1 cellular context compared by ENCODE assay signal in the genomic region with DNA sequence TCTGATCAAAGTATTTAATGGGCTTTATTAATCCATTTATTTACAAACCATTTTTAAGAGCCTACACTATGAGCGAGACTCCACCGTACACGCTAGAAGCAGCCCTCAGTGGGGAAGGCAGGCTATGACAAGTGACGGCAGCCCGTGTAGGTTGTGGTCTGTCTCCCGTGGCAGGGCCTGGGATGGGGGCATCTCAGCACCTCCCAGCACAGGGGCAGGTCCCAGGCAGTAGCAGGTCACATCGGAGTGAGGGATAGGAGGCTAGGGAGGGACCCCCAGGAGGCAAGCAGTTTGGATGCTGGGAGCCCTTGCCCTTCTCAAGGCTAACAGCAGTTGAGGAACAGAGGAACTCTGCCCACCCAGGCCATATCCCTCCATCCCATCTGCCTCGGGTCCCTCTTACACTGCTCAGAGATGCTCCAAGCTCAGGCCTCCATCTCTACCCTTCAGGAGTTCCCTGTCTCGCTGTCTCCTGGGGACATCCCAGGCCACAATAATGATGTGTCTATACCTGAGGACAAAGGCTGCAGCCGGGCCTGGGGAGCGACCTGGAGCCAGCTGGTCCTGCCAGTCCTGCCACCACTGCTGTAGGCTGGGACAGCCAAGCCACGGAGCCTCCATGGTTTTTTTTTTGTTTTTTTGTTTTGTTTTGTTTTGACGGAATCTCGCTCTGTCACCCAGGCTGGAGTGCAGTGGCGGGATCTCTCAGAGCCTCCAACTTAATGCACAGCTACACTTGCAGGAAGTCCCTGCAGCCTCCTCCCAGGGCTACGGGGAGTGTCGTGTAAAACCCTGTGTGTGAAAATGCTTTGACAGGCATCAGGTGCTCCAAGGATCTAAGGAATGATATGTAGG.
TF ChIP-seq lines count a peak whose summit lies in the region.

No MANE protein-coding gene starts in this region.

TF ChIP-seq in GM23338, 12 proteins besides CTCF, POLR2A, EP300 and RAD21 (continued from another document):
- TF ChIP-seq, protein P1, sequence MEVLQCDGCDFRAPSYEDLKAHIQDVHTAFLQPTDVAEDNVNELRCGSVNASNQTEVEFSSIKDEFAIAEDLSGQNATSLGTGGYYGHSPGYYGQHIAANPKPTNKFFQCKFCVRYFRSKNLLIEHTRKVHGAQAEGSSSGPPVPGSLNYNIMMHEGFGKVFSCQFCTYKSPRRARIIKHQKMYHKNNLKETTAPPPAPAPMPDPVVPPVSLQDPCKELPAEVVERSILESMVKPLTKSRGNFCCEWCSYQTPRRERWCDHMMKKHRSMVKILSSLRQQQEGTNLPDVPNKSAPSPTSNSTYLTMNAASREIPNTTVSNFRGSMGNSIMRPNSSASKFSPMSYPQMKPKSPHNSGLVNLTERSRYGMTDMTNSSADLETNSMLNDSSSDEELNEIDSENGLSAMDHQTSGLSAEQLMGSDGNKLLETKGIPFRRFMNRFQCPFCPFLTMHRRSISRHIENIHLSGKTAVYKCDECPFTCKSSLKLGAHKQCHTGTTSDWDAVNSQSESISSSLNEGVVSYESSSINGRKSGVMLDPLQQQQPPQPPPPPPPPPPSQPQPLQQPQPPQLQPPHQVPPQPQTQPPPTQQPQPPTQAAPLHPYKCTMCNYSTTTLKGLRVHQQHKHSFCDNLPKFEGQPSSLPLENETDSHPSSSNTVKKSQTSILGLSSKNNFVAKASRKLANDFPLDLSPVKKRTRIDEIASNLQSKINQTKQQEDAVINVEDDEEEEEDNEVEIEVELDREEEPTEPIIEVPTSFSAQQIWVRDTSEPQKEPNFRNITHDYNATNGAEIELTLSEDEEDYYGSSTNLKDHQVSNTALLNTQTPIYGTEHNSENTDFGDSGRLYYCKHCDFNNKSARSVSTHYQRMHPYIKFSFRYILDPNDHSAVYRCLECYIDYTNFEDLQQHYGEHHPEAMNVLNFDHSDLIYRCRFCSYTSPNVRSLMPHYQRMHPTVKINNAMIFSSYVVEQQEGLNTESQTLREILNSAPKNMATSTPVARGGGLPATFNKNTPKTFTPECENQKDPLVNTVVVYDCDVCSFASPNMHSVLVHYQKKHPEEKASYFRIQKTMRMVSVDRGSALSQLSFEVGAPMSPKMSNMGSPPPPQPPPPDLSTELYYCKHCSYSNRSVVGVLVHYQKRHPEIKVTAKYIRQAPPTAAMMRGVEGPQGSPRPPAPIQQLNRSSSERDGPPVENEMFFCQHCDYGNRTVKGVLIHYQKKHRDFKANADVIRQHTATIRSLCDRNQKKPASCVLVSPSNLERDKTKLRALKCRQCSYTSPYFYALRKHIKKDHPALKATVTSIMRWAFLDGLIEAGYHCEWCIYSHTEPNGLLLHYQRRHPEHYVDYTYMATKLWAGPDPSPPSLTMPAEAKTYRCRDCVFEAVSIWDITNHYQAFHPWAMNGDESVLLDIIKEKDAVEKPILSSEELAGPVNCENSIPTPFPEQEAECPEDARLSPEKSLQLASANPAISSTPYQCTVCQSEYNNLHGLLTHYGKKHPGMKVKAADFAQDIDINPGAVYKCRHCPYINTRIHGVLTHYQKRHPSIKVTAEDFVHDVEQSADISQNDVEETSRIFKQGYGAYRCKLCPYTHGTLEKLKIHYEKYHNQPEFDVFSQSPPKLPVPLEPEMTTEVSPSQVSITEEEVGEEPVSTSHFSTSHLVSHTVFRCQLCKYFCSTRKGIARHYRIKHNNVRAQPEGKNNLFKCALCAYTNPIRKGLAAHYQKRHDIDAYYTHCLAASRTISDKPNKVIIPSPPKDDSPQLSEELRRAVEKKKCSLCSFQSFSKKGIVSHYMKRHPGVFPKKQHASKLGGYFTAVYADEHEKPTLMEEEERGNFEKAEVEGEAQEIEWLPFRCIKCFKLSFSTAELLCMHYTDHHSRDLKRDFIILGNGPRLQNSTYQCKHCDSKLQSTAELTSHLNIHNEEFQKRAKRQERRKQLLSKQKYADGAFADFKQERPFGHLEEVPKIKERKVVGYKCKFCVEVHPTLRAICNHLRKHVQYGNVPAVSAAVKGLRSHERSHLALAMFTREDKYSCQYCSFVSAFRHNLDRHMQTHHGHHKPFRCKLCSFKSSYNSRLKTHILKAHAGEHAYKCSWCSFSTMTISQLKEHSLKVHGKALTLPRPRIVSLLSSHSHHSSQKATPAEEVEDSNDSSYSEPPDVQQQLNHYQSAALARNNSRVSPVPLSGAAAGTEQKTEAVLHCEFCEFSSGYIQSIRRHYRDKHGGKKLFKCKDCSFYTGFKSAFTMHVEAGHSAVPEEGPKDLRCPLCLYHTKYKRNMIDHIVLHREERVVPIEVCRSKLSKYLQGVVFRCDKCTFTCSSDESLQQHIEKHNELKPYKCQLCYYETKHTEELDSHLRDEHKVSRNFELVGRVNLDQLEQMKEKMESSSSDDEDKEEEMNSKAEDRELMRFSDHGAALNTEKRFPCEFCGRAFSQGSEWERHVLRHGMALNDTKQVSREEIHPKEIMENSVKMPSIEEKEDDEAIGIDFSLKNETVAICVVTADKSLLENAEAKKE (CRISPR knock-in tag; IDR thresholded peaks at IDR 0.05), result no peak
- TF ChIP-seq STAT1 (IDR thresholded peaks at IDR 0.05; ENCODE audit: unreplicated experiment), result no peak
- TF ChIP-seq, protein P2, sequence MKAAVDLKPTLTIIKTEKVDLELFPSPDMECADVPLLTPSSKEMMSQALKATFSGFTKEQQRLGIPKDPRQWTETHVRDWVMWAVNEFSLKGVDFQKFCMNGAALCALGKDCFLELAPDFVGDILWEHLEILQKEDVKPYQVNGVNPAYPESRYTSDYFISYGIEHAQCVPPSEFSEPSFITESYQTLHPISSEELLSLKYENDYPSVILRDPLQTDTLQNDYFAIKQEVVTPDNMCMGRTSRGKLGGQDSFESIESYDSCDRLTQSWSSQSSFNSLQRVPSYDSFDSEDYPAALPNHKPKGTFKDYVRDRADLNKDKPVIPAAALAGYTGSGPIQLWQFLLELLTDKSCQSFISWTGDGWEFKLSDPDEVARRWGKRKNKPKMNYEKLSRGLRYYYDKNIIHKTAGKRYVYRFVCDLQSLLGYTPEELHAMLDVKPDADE (IDR thresholded peaks at IDR 0.05), result no peak
- TF ChIP-seq JUNB (IDR thresholded peaks at IDR 0.05; ENCODE audit: unreplicated experiment), result no peak
- no peak for TF ChIP-seq CREB1 (CRISPR knock-in tag; IDR thresholded peaks at IDR 0.05; ENCODE audit: low read depth)
- no peak for TF ChIP-seq NANOG (IDR thresholded peaks at IDR 0.05; ENCODE audit: borderline replicate concordance)
- no peak for TF ChIP-seq POLR2AphosphoS5 (IDR thresholded peaks at IDR 0.05; ENCODE audit: low read depth)
- no peak for TF ChIP-seq EZH2 (IDR thresholded peaks at IDR 0.05; ENCODE audit: low read depth, unreplicated experiment)
- TF ChIP-seq ZNF114 (CRISPR knock-in tag; IDR thresholded peaks at IDR 0.05), result no peak
- no peak for TF ChIP-seq EZH2phosphoT487 (IDR thresholded peaks at IDR 0.05; ENCODE audit: unreplicated experiment)
